ENCODE assay signal across 6 cellular contexts in the genomic region with DNA sequence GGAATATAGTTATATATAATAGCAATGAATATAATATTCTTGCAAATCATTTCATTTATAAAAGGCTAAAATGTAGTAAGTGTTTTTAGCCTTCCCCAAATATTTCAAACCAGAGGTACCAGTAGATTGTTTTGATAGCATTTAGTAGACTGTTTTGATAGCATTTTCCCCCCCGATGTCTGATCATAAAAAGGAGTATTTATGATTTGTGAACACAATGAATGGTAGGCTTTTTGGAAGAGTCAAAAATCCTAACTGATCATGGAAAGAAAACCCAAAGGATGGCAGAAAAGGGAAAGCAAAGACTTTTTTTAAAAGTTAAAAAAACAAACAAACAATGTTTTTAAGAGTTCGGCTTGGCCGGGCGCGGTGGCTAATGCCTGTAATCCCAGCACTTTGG.
"Had no signal": no experiment of that assay in that cellular context is flagged by ENCODE, and none has a peak within 500 bp of the region (broad histone marks: within the 10 kb centered on the region; RNA-seq: fewer than 3 reads in every experiment).

No MANE protein-coding gene starts in this region.

- ATAC-seq: GM23338 had no signal

- H3K4me3 ChIP-seq: GM23338 had no signal

- H3K4me2 ChIP-seq: GM23338, KMS-11 had no signal

- DNase-seq: H9, HCEC 1CT, KBM-7 had no signal

- H3K9ac ChIP-seq: KMS-11 had no signal

- H3K27ac ChIP-seq: KMS-11 had no signal

- H3K4me3 Mint-ChIP-seq: GM23338, H9, IgD-negative memory B cell had no signal

- H3K27me3 Mint-ChIP-seq: IgD-negative memory B cell had no signal

- H3K9me3 Mint-ChIP-seq: GM23338, IgD-negative memory B cell had no signal
